ENCODE assay signal across 19 cellular contexts in the genomic region with DNA sequence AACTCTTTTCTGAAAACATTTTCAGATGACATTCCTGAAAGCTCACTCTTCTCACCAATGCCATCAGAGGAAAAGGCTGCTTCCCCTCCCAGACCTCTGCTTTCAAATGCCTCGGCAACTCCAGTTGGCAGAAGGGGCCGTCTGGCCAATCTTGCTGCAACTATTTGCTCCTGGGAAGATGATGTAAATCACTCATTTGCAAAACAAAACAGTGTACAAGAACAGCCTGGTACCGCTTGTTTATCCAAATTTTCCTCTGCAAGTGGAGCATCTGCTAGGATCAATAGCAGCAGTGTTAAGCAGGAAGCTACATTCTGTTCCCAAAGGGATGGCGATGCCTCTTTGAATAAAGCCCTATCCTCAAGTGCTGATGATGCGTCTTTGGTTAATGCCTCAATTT. TPM values are rescaled to one million over a fixed set of nuclear protein-coding genes. Genes with fewer than 3 reads are reported as not detected.
DNase-seq lines count a peak whose midpoint lies in the region; ATAC-seq and TF ChIP-seq lines count a peak whose summit lies in the region.
"Had no signal": no experiment of that assay in that cellular context is flagged by ENCODE, and none has a peak within 500 bp of the region (broad histone marks: within the 10 kb centered on the region; RNA-seq: fewer than 3 reads in every experiment).

No MANE protein-coding gene starts in this region.

- no TSS peak for BruUV-seq in A673 (replicated peaks; lab: Mats Ljungman, UMichigan)

- no peak overlapping the region for H3K4me3 Mint-ChIP-seq in naive thymus-derived CD8-positive, alpha-beta T cell
- H3K4me3 Mint-ChIP-seq: activated CD8-positive, alpha-beta memory T cell treated with anti-CD3 and anti-CD28 coated beads, Interleukin-2, amount 10 ng/mL, durations not matched to agents 7 days and 5 days; natural killer cell treated with Interleukin-12 subunit alpha and Interleukin-12 subunit beta and Interleukin-15 and Interleukin-18, amount 100 ng/mL, for 72 hours; stimulated activated naive CD8-positive, alpha-beta T cell treated with anti-CD3 and anti-CD28 coated beads, Interleukin-15, Interleukin-2, amounts not matched to agents 100 ng/mL and 50 ng/mL, for 24 hours had no signal

- CTCF ChIA-PET in A673 (lab: Charles Lee) = interaction anchor here (1.1 kb wide), 1 partner anchor 35 kb away, joined by 3 read pairs; no protein-coding TSS in a partner anchor

- no peaks in the 10 kb centered on the region for H3K27me3 ChIP-seq in A673 (replicated peaks; ENCODE audit: insufficient read depth, low read depth, low read length, poor library complexity)
- no peaks in the 10 kb centered on the region for H3K27me3 ChIP-seq in dorsolateral prefrontal cortex
- no peaks in the 10 kb centered on the region for H3K27me3 ChIP-seq in layer of hippocampus (ENCODE audit: control insufficient read depth, insufficient read depth, low read length)
- no peaks in the 10 kb centered on the region for H3K27me3 ChIP-seq in tibial artery
- H3K27me3 ChIP-seq: body of pancreas had no signal

- no peaks in the 10 kb centered on the region for H3K36me3 Mint-ChIP-seq in naive thymus-derived CD8-positive, alpha-beta T cell

- intact Hi-C loops in A673 (cut with micrococcal nuclease; ENCODE audit: unreplicated experiment) (no loop called here), dorsolateral prefrontal cortex (cut with DNase I) (loop anchor here in 1 of 2 donors (5.0 kb wide), 1 partner anchor 39 kb away; a partner anchor contains a TSS), tibial artery (cut with DNase I; ENCODE audit: low total_unique reads) (no loop called here)

- no peak for TF ChIP-seq POLR2A in GM18505 (IDR thresholded peaks at IDR 0.05; ENCODE audit: borderline replicate concordance, extremely low read depth, insufficient read depth, insufficient read length)

- no peak overlapping the region for H3K27ac Mint-ChIP-seq in naive thymus-derived CD8-positive, alpha-beta T cell
- H3K27ac Mint-ChIP-seq: activated CD8-positive, alpha-beta memory T cell treated with anti-CD3 and anti-CD28 coated beads, Interleukin-2, amount 10 ng/mL, durations not matched to agents 7 days and 5 days; natural killer cell treated with Interleukin-12 subunit alpha and Interleukin-12 subunit beta and Interleukin-15 and Interleukin-18, amount 100 ng/mL, for 72 hours; stimulated activated naive CD8-positive, alpha-beta T cell treated with anti-CD3 and anti-CD28 coated beads, Interleukin-15, Interleukin-2, amounts not matched to agents 100 ng/mL and 50 ng/mL, for 24 hours had no signal

- TF ChIP-seq CTCF in A673 (conservative IDR thresholded peaks at IDR 0.05; ENCODE audit: low read depth, low read length) (no peak), dorsolateral prefrontal cortex (IDR thresholded peaks at IDR 0.05 in 54 of 56, conservative IDR thresholded peaks at IDR 0.05 in 2 of 56; ENCODE audit: low read depth in 1 of 56, partially characterized antibody in 56 of 56) (peak in 4 of 56 donors; percentile 14 to 26 (median 20)), tibial artery (IDR thresholded peaks at IDR 0.05) (no peak)

- H3K4me1 ChIP-seq in A673 (ENCODE audit: insufficient read depth, low read length, poor library complexity, severe bottlenecking) (peaks cover 32% of the 10 kb centered on the region), tibial artery (no peaks in the 10 kb centered on the region)
- H3K4me1 ChIP-seq: body of pancreas had no signal

- H3K27ac ChIP-seq in A673 (ENCODE audit: low read depth, low read length, poor library complexity, severe bottlenecking) = peak overlapping the region; percentile 27
- H3K27ac ChIP-seq in dorsolateral prefrontal cortex = peak overlapping the region; percentile 8 to 99 (median 91)
- H3K27ac ChIP-seq in layer of hippocampus (ENCODE audit: low read depth, low read length) = peak overlapping the region; percentile 77
- no peak overlapping the region for H3K27ac ChIP-seq in tibial artery
- H3K27ac ChIP-seq: A549, body of pancreas, KMS-11 had no signal

- no peaks in the 10 kb centered on the region for H3K9me3 Mint-ChIP-seq in naive thymus-derived CD8-positive, alpha-beta T cell
- H3K9me3 Mint-ChIP-seq: natural killer cell treated with Interleukin-12 subunit alpha and Interleukin-12 subunit beta and Interleukin-15 and Interleukin-18, amount 100 ng/mL, for 72 hours; stimulated activated naive CD8-positive, alpha-beta T cell treated with anti-CD3 and anti-CD28 coated beads, Interleukin-15, Interleukin-2, amounts not matched to agents 100 ng/mL and 50 ng/mL, for 24 hours had no signal

- POLR2A ChIA-PET in A673 (lab: Charles Lee; ENCODE audit: low non-redundant PET) = no interaction called here
- POLR2A ChIA-PET in naive thymus-derived CD8-positive, alpha-beta T cell (lab: Charles Lee) = no interaction called here

- DNase-seq in A673 (ENCODE audit: low spot score) (peak; percentile 20), NCI-H526 (lab: John Stamatoyannopoulos, UW) (peak; percentile 97 to 98), dorsolateral prefrontal cortex (peak; percentile 10 to 88 (median 70)), tibial artery (no peak)
- no peak for DNase-seq in naive thymus-derived CD8-positive, alpha-beta T cell
- DNase-seq: activated CD8-positive, alpha-beta memory T cell treated with anti-CD3 and anti-CD28 coated beads, Interleukin-2, amount 10 ng/mL, durations not matched to agents 7 days and 5 days; activated effector memory CD4-positive, alpha-beta T cell treated with Interleukin-2 at 50 U/mL for 16 hours; body of pancreas; DND-41; NCI-H1417 treated with DMSO at 0.1 percent for 48 hours; SIG-M5 had no signal

- no peak for ATAC-seq in naive thymus-derived CD8-positive, alpha-beta T cell
- ATAC-seq in GM18505 (IDR thresholded peaks at IDR 0.05; ENCODE audit: unreplicated experiment) = no peak
- ATAC-seq in HG03025 (IDR thresholded peaks at IDR 0.05; ENCODE audit: low FRiP score, unreplicated experiment) = no peak
- ATAC-seq: A549; activated CD4-positive, CD25-positive, alpha-beta regulatory T cell treated with anti-CD3 and anti-CD28 coated beads, Interleukin-2, amount 50 U/mL, for 24 hours; activated CD8-positive, alpha-beta memory T cell treated with anti-CD3 and anti-CD28 coated beads, Interleukin-2, amount 10 ng/mL, durations not matched to agents 7 days and 5 days; body of pancreas; natural killer cell treated with Interleukin-12 subunit alpha and Interleukin-12 subunit beta and Interleukin-15 and Interleukin-18, amount 100 ng/mL, for 72 hours had no signal

- no peaks in the 10 kb centered on the region for H3K27me3 Mint-ChIP-seq in naive thymus-derived CD8-positive, alpha-beta T cell
- H3K27me3 Mint-ChIP-seq: activated CD8-positive, alpha-beta memory T cell treated with anti-CD3 and anti-CD28 coated beads, Interleukin-2, amount 10 ng/mL, durations not matched to agents 7 days and 5 days; natural killer cell treated with Interleukin-12 subunit alpha and Interleukin-12 subunit beta and Interleukin-15 and Interleukin-18, amount 100 ng/mL, for 72 hours; stimulated activated naive CD8-positive, alpha-beta T cell treated with anti-CD3 and anti-CD28 coated beads, Interleukin-15, Interleukin-2, amounts not matched to agents 100 ng/mL and 50 ng/mL, for 24 hours had no signal

- peaks cover 0 to 4% (median 1%) of the 10 kb centered on the region in 4 donors for H3K4me1 Mint-ChIP-seq in naive thymus-derived CD8-positive, alpha-beta T cell

- H3K9me3 ChIP-seq in A673 (ENCODE audit: low read depth, low read length, poor library complexity, severe bottlenecking) = no peaks in the 10 kb centered on the region
- H3K9me3 ChIP-seq in tibial artery = no peaks in the 10 kb centered on the region
- H3K9me3 ChIP-seq: A549, body of pancreas had no signal

- H3K36me3 ChIP-seq in A673 (ENCODE audit: insufficient read depth, low read length, poor library complexity, severe bottlenecking) = peaks cover 93% of the 10 kb centered on the region
- H3K36me3 ChIP-seq in tibial artery = no peaks in the 10 kb centered on the region

- no peak overlapping the region for H3K4me3 ChIP-seq in A673 (ENCODE audit: low read depth, low read length, poor library complexity, severe bottlenecking)
- peak overlapping the region; percentile 19 to 81 (median 56) for H3K4me3 ChIP-seq in dorsolateral prefrontal cortex
- no peak overlapping the region for H3K4me3 ChIP-seq in tibial artery
- H3K4me3 ChIP-seq: A549, body of pancreas had no signal

RNA-seq across cellular contexts. Expression of a gene that starts 16.5 kb away (rescaled TPM):
- total RNA-seq in A673 (2021) = 143 and 164 TPM in 2 replicates
- total RNA-seq in dorsolateral prefrontal cortex = 100 to 1,000 TPM in 72 of 120 experiments, 10 to 100 TPM in 48; 26.6 to 509 (median 114) TPM
- under 1 TPM; 0.36 to 0.47 TPM for total RNA-seq in naive thymus-derived CD8-positive, alpha-beta T cell
- not detected for polyA plus RNA-seq in naive thymus-derived CD8-positive, alpha-beta T cell

Comparison
In these comparisons a context has a peak if more than half of its experiments do, and no peak if none do; other contexts are left out.
1. DNase-seq: peak in A673 (single experiment), NCI-H526 (2 of 2) and dorsolateral prefrontal cortex (10 of 10); none in naive thymus-derived CD8-positive, alpha-beta T cell (0 of 10) and tibial artery (0 of 2).
2. H3K27ac ChIP-seq: peak in A673 (single experiment), dorsolateral prefrontal cortex (59 of 59) and layer of hippocampus (single experiment); none in tibial artery (0 of 2).
3. H3K4me3 ChIP-seq: peak in dorsolateral prefrontal cortex (59 of 59); none in A673 (single experiment) and tibial artery (0 of 2).
4. RNA of a gene that starts 16.5 kb away (total RNA-seq): 143 to 164 TPM in A673 and 26.6 to 509 TPM in dorsolateral prefrontal cortex; 0.36 to 0.47 TPM in naive thymus-derived CD8-positive, alpha-beta T cell; every median in the first group is over 10 times any median in the second.